ENCODE assay signal across 8 cellular contexts in genomic region chr10:3192856-3193635, GRCh38. TPM values are rescaled to one million over a fixed set of nuclear protein-coding genes. Genes with fewer than 3 reads are reported as not detected.
DNase-seq lines count a peak whose midpoint lies in the region; ATAC-seq and TF ChIP-seq lines count a peak whose summit lies in the region.

No MANE protein-coding gene starts in this region.

- H3K27me3 Mint-ChIP-seq in activated T-helper 2 cell treated with anti-CD3 and anti-CD28 coated beads, Interferon-gamma antibody, Interleukin-2, Interleukin-4, amounts not matched to agents 10 μg/mL and 5 μg/mL and 100 μg/mL, durations not matched to agents 14 hours and 24 hours and 36 hours (ENCODE audit: low read depth), result peaks cover 76% of the 10 kb centered on the region

- no peak overlapping the region for H3K4me3 Mint-ChIP-seq in activated T-helper 2 cell treated with anti-CD3 and anti-CD28 coated beads, Interferon-gamma antibody, Interleukin-2, Interleukin-4, amounts not matched to agents 10 μg/mL and 5 μg/mL and 100 μg/mL, durations not matched to agents 14 hours and 24 hours and 36 hours (ENCODE audit: low read depth)

- H3K36me3 Mint-ChIP-seq in activated T-helper 2 cell treated with anti-CD3 and anti-CD28 coated beads, Interferon-gamma antibody, Interleukin-2, Interleukin-4, amounts not matched to agents 10 μg/mL and 5 μg/mL and 100 μg/mL, durations not matched to agents 14 hours and 24 hours and 36 hours (ENCODE audit: low read depth), result no peaks in the 10 kb centered on the region

- peak; percentile 92 for TF ChIP-seq CTCF in AG10803 (conservative IDR thresholded peaks at IDR 0.05; ENCODE audit: low read length)
- TF ChIP-seq CTCF in neutrophil (IDR thresholded peaks at IDR 0.05), result peak; percentile 89

- H3K4me3 ChIP-seq in AG10803 (ENCODE audit: low read length) (peak overlapping the region; percentile 47), neutrophil (ENCODE audit: low read depth in 1 of 2, low read length in 1 of 2) (no peak overlapping the region), urinary bladder (ENCODE audit: low read depth, low read length) (peak overlapping the region; percentile 22)

- intact Hi-C loops in activated T-helper 2 cell treated with anti-CD3 and anti-CD28 coated beads, Interferon-gamma antibody, Interleukin-2, Interleukin-4, amounts not matched to agents 10 μg/mL and 5 μg/mL and 100 μg/mL, durations not matched to agents 14 hours and 24 hours and 36 hours (cut with micrococcal nuclease), result no loop called here

- no peaks in the 10 kb centered on the region for H3K9me3 ChIP-seq in neutrophil

- H3K27ac ChIP-seq in neutrophil, result no peak overlapping the region
- H3K27ac ChIP-seq in urinary bladder (ENCODE audit: low read depth), result no peak overlapping the region

- peak; percentile 62 for ATAC-seq in GM21515 (IDR thresholded peaks at IDR 0.05; ENCODE audit: unreplicated experiment)

- H3K27ac Mint-ChIP-seq in activated T-helper 2 cell treated with anti-CD3 and anti-CD28 coated beads, Interferon-gamma antibody, Interleukin-2, Interleukin-4, amounts not matched to agents 10 μg/mL and 5 μg/mL and 100 μg/mL, durations not matched to agents 14 hours and 24 hours and 36 hours, result no peak overlapping the region

- no peaks in the 10 kb centered on the region for H3K9me3 Mint-ChIP-seq in activated T-helper 2 cell treated with anti-CD3 and anti-CD28 coated beads, Interferon-gamma antibody, Interleukin-2, Interleukin-4, amounts not matched to agents 10 μg/mL and 5 μg/mL and 100 μg/mL, durations not matched to agents 14 hours and 24 hours and 36 hours

- H3K36me3 ChIP-seq in neutrophil (no peaks in the 10 kb centered on the region), urinary bladder (ENCODE audit: insufficient read depth) (no peaks in the 10 kb centered on the region)

- DNase-seq in AG10803 (ENCODE audit: low read depth) (peak; percentile 73), NCI-H69 (lab: John Stamatoyannopoulos, UW) (peak; percentile 79), activated T-cell treated with anti-CD3 and anti-CD28 coated beads for 4 hours (peak; percentile 44), fibroblast of the conjunctiva (ENCODE audit: low read depth) (peak; percentile 67)
- DNase-seq in activated T-helper 2 cell treated with anti-CD3 and anti-CD28 coated beads, Interferon-gamma antibody, Interleukin-2, Interleukin-4, amounts not matched to agents 10 μg/mL and 5 μg/mL and 100 μg/mL, durations not matched to agents 14 hours and 24 hours and 36 hours (ENCODE audit: low spot score), result no peak

- peaks cover 22% of the 10 kb centered on the region for H3K27me3 ChIP-seq in neutrophil

- H3K4me1 Mint-ChIP-seq in activated T-helper 2 cell treated with anti-CD3 and anti-CD28 coated beads, Interferon-gamma antibody, Interleukin-2, Interleukin-4, amounts not matched to agents 10 μg/mL and 5 μg/mL and 100 μg/mL, durations not matched to agents 14 hours and 24 hours and 36 hours (ENCODE audit: low read depth), result peaks cover 11% of the 10 kb centered on the region

- 18% methylated on average over 19 of the region's 19 CpGs for WGBS in urinary bladder

- H3K4me1 ChIP-seq in neutrophil (ENCODE audit: control insufficient read depth in 1 of 2, insufficient read depth in 1 of 2, low read depth in 1 of 2, low read length in 1 of 2) (no peaks in the 10 kb centered on the region), urinary bladder (ENCODE audit: insufficient read depth) (no peaks in the 10 kb centered on the region)

RNA-seq across cellular contexts. Expression of gene PITRM1, which starts 20.5 kb away (rescaled TPM):
- total RNA-seq in urinary bladder, result 46.6 TPM
- 61.2 TPM for polyA plus RNA-seq in urinary bladder
- 76.4 and 84.5 TPM in 2 replicates for total RNA-seq in activated T-helper 2 cell treated with anti-CD3 and anti-CD28 coated beads, Interferon-gamma antibody, Interleukin-2, Interleukin-4, amounts not matched to agents 10 μg/mL and 5 μg/mL and 100 μg/mL, durations not matched to agents 14 hours and 24 hours and 36 hours

Comparison
In these comparisons a context has a peak if more than half of its experiments do, and no peak if none do; other contexts are left out.
1. H3K4me3 ChIP-seq: peak in AG10803 (single experiment) and urinary bladder (single experiment); none in neutrophil (0 of 2).